In the genomic region with DNA sequence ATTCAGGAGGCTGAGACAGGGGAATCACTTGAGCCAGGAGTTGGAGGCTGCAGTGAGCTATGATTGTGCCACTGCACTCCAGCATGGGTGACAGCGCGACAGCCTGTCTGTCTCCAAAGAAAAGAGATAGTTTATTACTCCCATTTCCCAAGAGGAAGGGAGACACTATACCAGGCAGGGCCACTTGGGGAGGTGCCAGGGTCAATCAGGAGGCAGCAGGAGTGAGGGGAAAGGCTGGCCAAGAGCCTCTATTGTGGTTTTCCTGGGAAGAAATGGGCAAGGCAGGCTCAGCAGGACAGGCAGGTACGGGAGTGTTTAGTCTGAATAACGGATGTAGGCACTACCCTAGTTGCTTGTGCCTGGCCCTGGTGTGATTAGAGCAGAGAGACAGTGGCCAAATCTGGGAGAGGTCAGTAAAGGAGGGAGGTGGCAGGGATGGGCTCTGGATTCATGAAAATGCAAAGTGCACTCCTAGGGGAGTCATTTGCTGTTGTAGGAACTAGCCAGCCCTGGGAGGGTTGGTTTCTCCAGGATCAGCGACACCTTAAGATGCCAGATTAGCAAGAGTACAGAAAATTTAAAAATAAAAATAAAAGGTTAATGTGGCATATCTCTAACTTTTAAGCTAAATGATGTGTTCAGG, we compare ENCODE assay signal across 26 cellular contexts. TPM values are rescaled to one million over a fixed set of nuclear protein-coding genes. Genes with fewer than 3 reads are reported as not detected.
A peak's percentile ranks its signal among the peaks of the same experiment; 100 is the strongest.
DNase-seq lines count a peak whose midpoint lies in the region; ATAC-seq, FAIRE-seq and TF ChIP-seq lines count a peak whose summit lies in the region.
"Had no signal": no experiment of that assay in that cellular context is flagged by ENCODE, and none has a peak within 500 bp of the region (broad histone marks: within the 10 kb centered on the region; RNA-seq: fewer than 3 reads in every experiment).

No MANE protein-coding gene starts in this region.

- FAIRE-seq in K562 (lab: Jason Lieb, UNC) (no peak), GM19239 (lab: Jason Lieb, UNC) (no peak)

- H3K14ac ChIP-seq in IMR-90 (replicated peaks; ENCODE audit: low read depth, low read length) = no peak overlapping the region

- no peak overlapping the region for H3K4me3 ChIP-seq in IMR-90 (ENCODE audit: insufficient read depth, low read depth, low read length)
- no peak overlapping the region for H3K4me3 ChIP-seq in K562
- H3K4me3 ChIP-seq in neural progenitor cell = no peak overlapping the region
- H3K4me3 ChIP-seq: smooth muscle cell, tibial artery had no signal

- H4K8ac ChIP-seq in IMR-90 (ENCODE audit: low read depth in 2 of 2, low read length in 2 of 2) = no peak overlapping the region

- H4K91ac ChIP-seq in IMR-90 (ENCODE audit: insufficient read depth, low read depth, low read length) = no peak overlapping the region

- ATAC-seq in activated CD4-positive, CD25-positive, alpha-beta regulatory T cell treated with anti-CD3 and anti-CD28 coated beads, Interleukin-2, amount 50 U/mL, for 24 hours = no peak
- ATAC-seq in IMR-90 (ENCODE audit: low read depth) = no peak
- peak; percentile 23; the same call in 1 of the 3 replicates for ATAC-seq in K562
- ATAC-seq: effector memory CD8-positive, alpha-beta T cell had no signal

- no peak overlapping the region for H3K23ac ChIP-seq in IMR-90 (ENCODE audit: low read depth, low read length)

- CTCF ChIA-PET in IMR-90 (lab: Yijun Ruan, JAX) (no interaction called here), K562 (lab: Yijun Ruan, JAX; ENCODE audit: low intra/inter-chr PET ratio) (no interaction called here)

- WGBS in IMR-90 (ENCODE audit: extremely low coverage in 2 of 2, insufficient read length in 1 of 2), 2 experiments = no CpG with 5 or more reads among the region's 5 CpGs
- WGBS in K562 (ENCODE audit: insufficient coverage, low coverage, missing lambda C conversion rate) = 15% methylated on average over 5 of the region's 5 CpGs

- TF ChIP-seq RAD21 in IMR-90 (IDR thresholded peaks at IDR 0.05; ENCODE audit: low read length) = no peak
- no peak for TF ChIP-seq RAD21 in K562 (CRISPR knock-in tag; conservative IDR thresholded peaks at IDR 0.05 in 1 of 2, IDR thresholded peaks at IDR 0.05 in 1 of 2)

- TF ChIP-seq POLR2A in IMR-90 (IDR thresholded peaks at IDR 0.05; ENCODE audit: low read depth, low read length) (no peak), K562 (conservative IDR thresholded peaks at IDR 0.05) (no peak)

- H3K9me3 Mint-ChIP-seq in neural progenitor cell = no peaks in the 10 kb centered on the region
- H3K9me3 Mint-ChIP-seq: activated CD4-positive, alpha-beta T cell treated with anti-CD3 and anti-CD28 coated beads, Interleukin-2, amount 10 ng/mL, durations not matched to agents 24 days and 14 days; effector memory CD8-positive, alpha-beta T cell; memory B cell had no signal

- 0 out of 2 replicates have a peak, but pooled peaks cover 5% of the 10 kb centered on the region for H3K9me1 ChIP-seq in IMR-90 (ENCODE audit: insufficient read depth, low read length)
- no peaks in the 10 kb centered on the region for H3K9me1 ChIP-seq in K562 (ENCODE audit: control insufficient read depth, insufficient read depth, low read length)

- H3K4me1 ChIP-seq in IMR-90 (ENCODE audit: control insufficient read depth, insufficient read depth, low read length) (peaks cover 5% of the 10 kb centered on the region), K562 (replicated peaks in 1 of 2; ENCODE audit: control insufficient read depth in 2 of 2, insufficient read depth in 2 of 2, low read length in 2 of 2) (no peaks in the 10 kb centered on the region; a peak in 2 of 5 replicates), neural progenitor cell (no peaks in the 10 kb centered on the region)
- H3K4me1 ChIP-seq: BE2C, Caco-2, tibial artery had no signal

- H3K36me3 ChIP-seq in IMR-90 (ENCODE audit: control insufficient read depth, insufficient read depth, low read length) (no peaks in the 10 kb centered on the region), K562 (ENCODE audit: control insufficient read depth, insufficient read depth, low read length) (no peaks in the 10 kb centered on the region), neural progenitor cell (no peaks in the 10 kb centered on the region)
- H3K36me3 ChIP-seq: BE2C, tibial artery had no signal

- no peak overlapping the region for H3K27ac Mint-ChIP-seq in neural progenitor cell
- H3K27ac Mint-ChIP-seq: activated CD4-positive, alpha-beta T cell treated with anti-CD3 and anti-CD28 coated beads, Interleukin-2, amount 10 ng/mL, durations not matched to agents 24 days and 14 days; brain; effector memory CD8-positive, alpha-beta T cell; memory B cell had no signal

- no peak for TF ChIP-seq EP300 in K562 (IDR thresholded peaks at IDR 0.05; ENCODE audit: low read length)

- H3K4me3 Mint-ChIP-seq in neural progenitor cell = no peak overlapping the region
- H3K4me3 Mint-ChIP-seq: activated CD4-positive, alpha-beta T cell treated with anti-CD3 and anti-CD28 coated beads, Interleukin-2, amount 10 ng/mL, durations not matched to agents 24 days and 14 days; brain; effector memory CD8-positive, alpha-beta T cell; memory B cell had no signal

- POLR2A ChIA-PET in IMR-90 (lab: Charles Lee; ENCODE audit: unreplicated experiment) (no interaction called here), K562 (lab: Yijun Ruan, JAX) (no interaction called here)

- no peaks in the 10 kb centered on the region for H3K9me3 ChIP-seq in IMR-90 (ENCODE audit: control insufficient read depth, insufficient read depth, low read length)
- no peaks in the 10 kb centered on the region for H3K9me3 ChIP-seq in K562 (replicated peaks; ENCODE audit: control insufficient read depth, insufficient read depth, low read depth, low read length)
- H3K9me3 ChIP-seq in neural progenitor cell (ENCODE audit: low read depth) = no peaks in the 10 kb centered on the region
- H3K9me3 ChIP-seq: BE2C, Caco-2, tibial artery had no signal

- H3K27me3 Mint-ChIP-seq in neural progenitor cell (ENCODE audit: insufficient read depth, low read depth) = peaks cover 3% of the 10 kb centered on the region
- H3K27me3 Mint-ChIP-seq: brain; effector memory CD8-positive, alpha-beta T cell had no signal

- intact Hi-C loops in IMR-90 (cut with micrococcal nuclease) (no loop called here), K562 (cut with micrococcal nuclease) (no loop called here)

- no peak for TF ChIP-seq CTCF in IMR-90 (conservative IDR thresholded peaks at IDR 0.05; ENCODE audit: low read depth, low read length)
- no peak for TF ChIP-seq CTCF in K562 (IDR thresholded peaks at IDR 0.05 in 2 of 3, conservative IDR thresholded peaks at IDR 0.05 in 1 of 3; ENCODE audit: insufficient read depth in 2 of 3, low read depth in 1 of 3, low read length in 3 of 3)
- no peak for TF ChIP-seq CTCF in neural progenitor cell (IDR thresholded peaks at IDR 0.05)

- no peaks in the 10 kb centered on the region for H3K27me3 ChIP-seq in IMR-90 (ENCODE audit: control insufficient read depth, insufficient read depth, low read length)
- H3K27me3 ChIP-seq in K562 (ENCODE audit: control insufficient read depth in 2 of 2, insufficient read depth in 2 of 2, low read length in 2 of 2) = no peaks in the 10 kb centered on the region
- H3K27me3 ChIP-seq in neural progenitor cell = no peaks in the 10 kb centered on the region
- H3K27me3 ChIP-seq: BE2C, tibial artery had no signal

- H2BK120ac ChIP-seq in IMR-90 (ENCODE audit: low read depth, low read length) = no peak overlapping the region

- H3K79me2 ChIP-seq in K562 (ENCODE audit: control insufficient read depth, insufficient read depth, low read length) (no peaks in the 10 kb centered on the region), neural progenitor cell (ENCODE audit: low read depth) (no peaks in the 10 kb centered on the region)

- no peak overlapping the region for H4K5ac ChIP-seq in IMR-90 (ENCODE audit: low read depth, low read length)

- H2AK9ac ChIP-seq in IMR-90 (replicated peaks; ENCODE audit: low read depth, low read length, poor library complexity) = no peak overlapping the region

- no peak overlapping the region for H2BK15ac ChIP-seq in IMR-90 (ENCODE audit: low read depth, low read length)

- H2AK5ac ChIP-seq in IMR-90 (ENCODE audit: low read depth, low read length) = peak overlapping the region; percentile 20

- H3K4me2 ChIP-seq in IMR-90 (ENCODE audit: low read depth, low read length) = no peak overlapping the region
- no peak overlapping the region for H3K4me2 ChIP-seq in K562 (ENCODE audit: insufficient read depth, low read length)
- H3K4me2 ChIP-seq in neural progenitor cell = no peak overlapping the region
- H3K4me2 ChIP-seq: KMS-11, smooth muscle cell had no signal

- no peak overlapping the region for H3K56ac ChIP-seq in IMR-90 (ENCODE audit: extremely low read depth, insufficient read depth, low read length)

- no peak overlapping the region for H3K9ac ChIP-seq in IMR-90 (ENCODE audit: low read depth, low read length)
- H3K9ac ChIP-seq in K562 (ENCODE audit: insufficient read depth in 1 of 2, low read depth in 2 of 2, low read length in 2 of 2) = peak overlapping the region in 1 of 2 experiments; percentile 15; a peak in 1 of 4 replicates
- no peak overlapping the region for H3K9ac ChIP-seq in neural progenitor cell
- H3K9ac ChIP-seq: KMS-11 had no signal

- H4K20me1 ChIP-seq in IMR-90 (ENCODE audit: insufficient read depth, low read length) (no peaks in the 10 kb centered on the region), K562 (replicated peaks; ENCODE audit: control insufficient read depth, insufficient read depth, low read length) (no peaks in the 10 kb centered on the region), neural progenitor cell (ENCODE audit: low read depth) (no peaks in the 10 kb centered on the region)

- dilution Hi-C loops in IMR-90 (cut with HindIII; ENCODE audit: low sequenced_read_pairs, unreplicated experiment) = no loop called here

- H3K4ac ChIP-seq in IMR-90 (ENCODE audit: low read depth, low read length) = no peak overlapping the region

- no peak overlapping the region for H2AFZ ChIP-seq in IMR-90 (replicated peaks; ENCODE audit: low read length, poor library complexity)
- H2AFZ ChIP-seq in K562 (ENCODE audit: low read depth, low read length) = no peak overlapping the region
- peak overlapping the region; percentile 22 for H2AFZ ChIP-seq in neural progenitor cell (replicated peaks)

- no peaks in the 10 kb centered on the region for H3K4me1 Mint-ChIP-seq in neural progenitor cell
- H3K4me1 Mint-ChIP-seq: brain, memory B cell had no signal

- no peaks in the 10 kb centered on the region for H3K36me3 Mint-ChIP-seq in neural progenitor cell
- H3K36me3 Mint-ChIP-seq: brain, memory B cell had no signal

- H3F3A ChIP-seq in neural progenitor cell (ENCODE audit: low read depth) = no peaks in the 10 kb centered on the region

- DNase-seq in activated CD4-positive, CD25-positive, alpha-beta regulatory T cell treated with anti-CD3 and anti-CD28 coated beads, Interleukin-2, amount 50 U/mL, for 72 hours = peak; percentile 12
- DNase-seq in IMR-90 = no peak
- DNase-seq in K562 (ENCODE audit: extremely low read depth in 1 of 4, low spot score in 3 of 4) = no peak
- no peak for DNase-seq in neural progenitor cell (ENCODE audit: low spot score)
- DNase-seq in amygdala (lab: John Stamatoyannopoulos, UW) = no peak
- DNase-seq in NCI-H82 treated with DMSO at 0.1 percent for 48 hours (lab: John Stamatoyannopoulos, UW; ENCODE audit: unreplicated experiment) = no peak
- DNase-seq in GM19239 (ENCODE audit: insufficient read length, low spot score) = no peak
- DNase-seq: 8988T; activated CD4-positive, alpha-beta T cell treated with anti-CD3 and anti-CD28 coated beads, Interleukin-2, amount 10 ng/mL, durations not matched to agents 24 days and 14 days; activated effector memory CD4-positive, alpha-beta T cell treated with Interleukin-2 at 50 U/mL for 16 hours; BE2C; Caco-2; effector memory CD8-positive, alpha-beta T cell; GOT3; kidney glomerular epithelial cell; NCI-H1694 treated with DMSO at 0.1 percent for 48 hours; NCI-H748 treated with DMSO at 0.1 percent for 48 hours; occipital lobe; stimulated activated naive CD4-positive, alpha-beta T cell; T-helper 1 cell; tibial artery had no signal

- H3K18ac ChIP-seq in IMR-90 (ENCODE audit: low read depth, low read length) = no peak overlapping the region

- in situ Hi-C loops in IMR-90 (cut with MboI; ENCODE audit: low sequenced_read_pairs) (no loop called here), K562 (cut with MboI) (no loop called here)

- H3K27ac ChIP-seq in IMR-90 (ENCODE audit: insufficient read depth, low read length) (no peak overlapping the region), K562 (ENCODE audit: extremely low read depth, low read depth, low read length) (no peak overlapping the region), neural progenitor cell (no peak overlapping the region)
- H3K27ac ChIP-seq: KMS-11, tibial artery had no signal

- no TSS peak for BruUV-seq in IMR-90 (replicated peaks; lab: Mats Ljungman, UMichigan)
- no TSS peak for BruUV-seq in K562 (replicated peaks; lab: Mats Ljungman, UMichigan)

- H3K79me1 ChIP-seq in IMR-90 (ENCODE audit: low read depth in 1 of 2, low read length in 2 of 2) = no peaks in the 10 kb centered on the region

- H2BK5ac ChIP-seq in IMR-90 (ENCODE audit: low read depth, low read length, poor library complexity, severe bottlenecking) = no peak overlapping the region

- no peak overlapping the region for H2BK20ac ChIP-seq in IMR-90 (ENCODE audit: low read depth, low read length)

RNA-seq across cellular contexts. Expression of a gene that starts 20.2 kb away (rescaled TPM):
- total RNA-seq in IMR-90 (2012; rRNA removed) (16.4 and 16.8 TPM in 2 replicates), K562 (2014; rRNA removed) (18.0 and 21.5 TPM in 2 replicates), K562 (2014; rRNA removed; fragmentation: Illumina TruSeq; extraction: Trizol) (21.2 and 21.7 TPM in 2 replicates), K562 (2015; rRNA removed; fragmentation: Illumina TruSeq; extraction: Trizol) (19.5 and 19.8 TPM in 2 replicates), K562 (2021) (20.3 and 20.9 TPM in 2 replicates), neural progenitor cell (ENCODE audit: low replicate concordance) (35.3 and 38.1 TPM in 2 replicates)
- polyA plus RNA-seq in IMR-90 (2012; rRNA removed) (9.0 and 11.0 TPM in 2 replicates), K562 (2011; rRNA removed) (21.4 and 22.0 TPM in 2 replicates), K562 (2014; fragmentation: Illumina TruSeq; extraction: Trizol) (17.7 and 18.8 TPM in 2 replicates), K562 (2014; fragmentation: Nextera tagmentation; extraction: Ambion mirVana) (1 to 10 TPM; 5.9 to 7.7 TPM), K562 (2014; rRNA removed) (19.7 and 20.3 TPM in 2 replicates)
- 3.4 and 4.4 TPM in 2 replicates for polyA plus RNA-seq in IMR-90 (2012; cell fraction: cytosol; rRNA removed)
- polyA plus RNA-seq in IMR-90 (2012; cell fraction: nucleus; rRNA removed; ENCODE audit: low replicate concordance) = 4.5 and 6.9 TPM in 2 replicates
- total RNA-seq in K562 (2011; cell fraction: chromatin; rRNA removed; ENCODE audit: low replicate concordance) = 14.8 and 35.4 TPM in 2 replicates
- total RNA-seq in K562 (2011; cell fraction: nucleolus; rRNA removed) = 14.2 and 14.5 TPM in 2 replicates
- 15.3 and 16.4 TPM in 2 replicates for total RNA-seq in K562 (2011; cell fraction: nucleoplasm; rRNA removed)
- polyA plus RNA-seq in K562 (2011; cell fraction: cytosol; rRNA removed) = 8.4 and 8.8 TPM in 2 replicates
- polyA plus RNA-seq in K562 (2011; cell fraction: nucleus; rRNA removed) = 10.5 and 19.4 TPM in 2 replicates
- polyA plus RNA-seq in K562 (2012) = 14.6 and 18.2 TPM in 2 replicates
- 23.9 and 24.1 TPM in 2 replicates for polyA minus RNA-seq in K562 (2011; rRNA and poly(A)+ RNA removed)
- polyA minus RNA-seq in K562 (2011; cell fraction: cytosol; rRNA and poly(A)+ RNA removed) = 8.8 and 9.3 TPM in 2 replicates
- polyA minus RNA-seq in K562 (2011; cell fraction: nucleus; rRNA and poly(A)+ RNA removed) = 26.8 and 64.6 TPM in 2 replicates
